28 cellular contexts compared by ENCODE assay signal in genomic region chr4:149995134-149995756, GRCh38.
"Had no signal": no experiment of that assay in that cellular context is flagged by ENCODE, and none has a peak within 500 bp of the region (broad histone marks: within the 10 kb centered on the region; RNA-seq: fewer than 3 reads in every experiment).

No MANE protein-coding gene starts in this region.

- DNase-seq: activated CD4-positive, alpha-beta T cell treated with anti-CD3 and anti-CD28 coated beads for 1 hour; activated CD4-positive, alpha-beta T cell treated with anti-CD3 and anti-CD28 coated beads, Interleukin-2, amount 50 U/mL, for 1 hour; activated effector memory CD4-positive, alpha-beta T cell treated with anti-CD3 and anti-CD28 coated beads, Interleukin-2, amount 50 U/mL, for 16 hours; activated naive CD4-positive, alpha-beta T cell treated with anti-CD3 and anti-CD28 coated beads for 36 hours; activated naive CD8-positive, alpha-beta T cell treated with anti-CD3 and anti-CD28 coated beads for 36 hours; activated T-cell treated with anti-CD3 and anti-CD28 coated beads for 4 hours; adrenal gland; aorta; cortex of kidney; effector memory CD8-positive, alpha-beta T cell; erythroblast; gastrocnemius medialis; glutamatergic neuron; left lung; lower lobe of right lung; mesendoderm; natural killer cell; posterior cingulate gyrus; right cardiac atrium; spleen; stimulated activated naive CD4-positive, alpha-beta T cell; T-helper 17 cell; T1000 had no signal

- H3K9me3 Mint-ChIP-seq: activated naive CD4-positive, alpha-beta T cell treated with anti-CD3 and anti-CD28 coated beads for 36 hours; activated naive CD8-positive, alpha-beta T cell treated with anti-CD3 and anti-CD28 coated beads for 36 hours; activated T-helper 1 cell treated with anti-CD3 and anti-CD28 coated beads, Interleukin-12 subunit alpha, Interleukin-12 subunit beta, Interleukin-2, Interleukin-4 antibody, amounts not matched to agents 30 ng/mL and 10 ng/mL and 1 ng/mL, durations not matched to agents 14 hours and 24 hours and 36 hours; brain; effector memory CD8-positive, alpha-beta T cell; natural killer cell had no signal

- H3K4me1 ChIP-seq: gastrocnemius medialis, left lung, lower lobe of right lung, tibial nerve had no signal

- H3K27ac ChIP-seq: adrenal gland, cardiac muscle cell, gastrocnemius medialis, left lung, lower lobe of right lung, spleen, tibial nerve had no signal

- H3K4me1 Mint-ChIP-seq: activated naive CD8-positive, alpha-beta T cell treated with anti-CD3 and anti-CD28 coated beads for 36 hours; natural killer cell had no signal

- H3K27ac Mint-ChIP-seq: activated naive CD4-positive, alpha-beta T cell treated with anti-CD3 and anti-CD28 coated beads for 36 hours; activated naive CD8-positive, alpha-beta T cell treated with anti-CD3 and anti-CD28 coated beads for 36 hours; activated T-helper 1 cell treated with anti-CD3 and anti-CD28 coated beads, Interleukin-12 subunit alpha, Interleukin-12 subunit beta, Interleukin-2, Interleukin-4 antibody, amounts not matched to agents 30 ng/mL and 10 ng/mL and 1 ng/mL, durations not matched to agents 14 hours and 24 hours and 36 hours; natural killer cell; T-helper 17 cell had no signal

- FAIRE-seq: islet of Langerhans had no signal

- H3K36me3 ChIP-seq: adrenal gland, cardiac muscle cell, gastrocnemius medialis, left lung, lower lobe of right lung, spleen, tibial nerve had no signal

- H3K36me3 Mint-ChIP-seq: activated naive CD8-positive, alpha-beta T cell treated with anti-CD3 and anti-CD28 coated beads for 36 hours; brain; natural killer cell had no signal

- H3K9me3 ChIP-seq: adrenal gland, gastrocnemius medialis, left lung, lower lobe of right lung, spleen, tibial nerve had no signal

- H3K27me3 ChIP-seq: adrenal gland, cardiac muscle cell, gastrocnemius medialis, left lung, spleen, tibial nerve had no signal

- H3K4me3 ChIP-seq: adrenal gland, cardiac muscle cell, gastrocnemius medialis, left lung, lower lobe of right lung, spleen, tibial nerve had no signal

- H3K27me3 Mint-ChIP-seq: brain, T-helper 17 cell had no signal

- ATAC-seq: effector memory CD8-positive, alpha-beta T cell; gastrocnemius medialis; left lung; lower lobe of right lung; natural killer cell; right cardiac atrium; T-helper 17 cell had no signal

- H3K4me3 Mint-ChIP-seq: activated naive CD4-positive, alpha-beta T cell treated with anti-CD3 and anti-CD28 coated beads for 36 hours; activated naive CD8-positive, alpha-beta T cell treated with anti-CD3 and anti-CD28 coated beads for 36 hours; activated T-helper 1 cell treated with anti-CD3 and anti-CD28 coated beads, Interleukin-12 subunit alpha, Interleukin-12 subunit beta, Interleukin-2, Interleukin-4 antibody, amounts not matched to agents 30 ng/mL and 10 ng/mL and 1 ng/mL, durations not matched to agents 14 hours and 24 hours and 36 hours; brain; effector memory CD8-positive, alpha-beta T cell; natural killer cell; T-helper 17 cell had no signal
